Comparison of ENCODE assay signal across 9 cellular contexts in the genomic region with DNA sequence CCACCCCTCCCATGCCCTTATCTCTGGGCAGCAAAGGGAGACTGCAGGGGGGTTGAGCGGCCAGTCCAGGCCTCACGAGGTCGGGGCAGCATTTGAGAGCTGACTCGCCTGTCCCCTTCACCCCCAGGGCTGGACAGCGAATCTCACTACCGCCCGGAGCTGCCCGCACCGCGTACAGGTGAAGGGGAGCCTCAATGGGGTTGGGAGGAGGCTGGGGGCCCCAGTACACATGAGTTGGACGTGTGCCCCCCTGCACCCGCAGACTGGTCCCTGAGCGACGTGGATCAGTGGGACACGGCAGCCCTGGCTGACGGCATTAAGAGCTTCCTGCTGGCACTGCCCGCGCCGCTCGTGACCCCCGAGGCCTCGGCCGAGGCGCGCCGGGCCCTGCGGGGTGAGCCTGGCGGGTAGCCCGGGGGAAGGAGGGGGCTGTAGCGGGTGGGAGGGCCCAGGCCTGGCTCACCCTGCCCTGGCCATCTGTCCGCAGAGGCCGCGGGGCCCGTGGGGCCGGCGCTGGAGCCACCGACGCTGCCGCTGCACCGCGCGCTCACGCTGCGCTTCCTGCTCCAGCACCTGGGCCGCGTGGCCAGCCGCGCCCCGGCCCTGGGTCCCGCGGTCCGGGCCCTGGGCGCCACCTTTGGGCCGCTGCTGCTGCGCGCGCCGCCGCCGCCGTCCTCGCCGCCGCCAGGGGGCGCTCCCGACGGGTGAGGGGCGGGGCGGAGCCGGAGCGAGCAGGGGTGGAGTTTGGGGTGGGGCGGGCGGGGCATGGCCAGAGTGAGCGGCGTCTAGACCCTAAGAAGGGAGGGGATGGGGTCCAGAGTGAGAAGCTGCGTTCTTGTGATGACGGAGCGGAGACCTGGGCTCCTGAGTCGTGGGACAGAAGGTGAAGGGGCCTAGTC. TPM values are rescaled to one million over a fixed set of nuclear protein-coding genes. Genes with fewer than 3 reads are reported as not detected.
DNase-seq lines count a peak whose midpoint lies in the region; ATAC-seq, FAIRE-seq and TF ChIP-seq lines count a peak whose summit lies in the region.
"Had no signal": no experiment of that assay in that cellular context is flagged by ENCODE, and none has a peak within 500 bp of the region (broad histone marks: within the 10 kb centered on the region; RNA-seq: fewer than 3 reads in every experiment).

No MANE protein-coding gene starts in this region.

- peak; percentile 87 for DNase-seq in DMS53 (lab: John Stamatoyannopoulos, UW)
- no peak for DNase-seq in DMS53 treated with DMSO at 0.1 percent for 48 hours (lab: John Stamatoyannopoulos, UW; ENCODE audit: unreplicated experiment)
- peak; percentile 86 for DNase-seq in NCI-H2196 (lab: John Stamatoyannopoulos, UW; ENCODE audit: unreplicated experiment)
- DNase-seq in activated CD8-positive, alpha-beta memory T cell treated with anti-CD3 and anti-CD28 coated beads, Interleukin-2, amount 50 U/mL, for 4 hours: peak; percentile 82
- peak; percentile 45 for DNase-seq in endothelial cell of umbilical vein (ENCODE audit: low read depth, low spot score)
- DNase-seq in myocyte (ENCODE audit: low read depth): peak; percentile 60
- peak; percentile 40 to 70 for DNase-seq in stimulated activated CD8-positive, alpha-beta memory T cell treated with anti-CD3 and anti-CD28 coated beads, Interleukin-7, amount 100 ng/mL, for 4 hours (ENCODE audit: low read depth in 2 of 2)

- peaks cover 14% of the 10 kb centered on the region for H3K4me1 ChIP-seq in endothelial cell of umbilical vein (ENCODE audit: control insufficient read depth, extremely low read depth, insufficient read depth, low read length)

- POLR2A ChIA-PET in endothelial cell of umbilical vein (lab: Charles Lee): no interaction called here

- dilution Hi-C loops in endothelial cell of umbilical vein (cut with MboI; ENCODE audit: extremely low pct_ligation_motif_present, low sequenced_read_pairs): no loop called here

- TF ChIP-seq POLR2A in endothelial cell of umbilical vein (IDR thresholded peaks at IDR 0.05; ENCODE audit: low read depth, low read length): peak; percentile 21

- no peaks in the 10 kb centered on the region for H3K79me2 ChIP-seq in endothelial cell of umbilical vein (ENCODE audit: control insufficient read depth, insufficient read depth, low read length)

- no TSS peak for BruUV-seq in endothelial cell of umbilical vein (replicated peaks; lab: Mats Ljungman, UMichigan)

- no peaks in the 10 kb centered on the region for H3K9me3 ChIP-seq in endothelial cell of umbilical vein (replicated peaks; ENCODE audit: control insufficient read depth, insufficient read depth, low read length)

- peak; percentile 65 for ATAC-seq in HG02610 (IDR thresholded peaks at IDR 0.05; ENCODE audit: unreplicated experiment)

- peak; percentile 35 to 36 for TF ChIP-seq CTCF in endothelial cell of umbilical vein (IDR thresholded peaks at IDR 0.05; ENCODE audit: extremely low read depth in 1 of 2, insufficient read depth in 1 of 2, low read depth in 1 of 2, low read length in 2 of 2)

- H2AFZ ChIP-seq in endothelial cell of umbilical vein (ENCODE audit: low read depth, low read length): peak overlapping the region; percentile 49

- no peaks in the 10 kb centered on the region for H3K9me1 ChIP-seq in endothelial cell of umbilical vein (replicated peaks; ENCODE audit: control insufficient read depth, extremely low read depth, insufficient read depth, low read length)

- CTCF ChIA-PET in endothelial cell of umbilical vein (lab: Charles Lee): interaction anchor here (0.8 to 2.5 kb wide), 8 partner anchors 10 to 228 kb away, joined by 3 to 25 read pairs (median 4); no protein-coding TSS in a partner anchor

- peak overlapping the region in 1 of 3 experiments; percentile 21 for H3K4me3 ChIP-seq in endothelial cell of umbilical vein (replicated peaks in 1 of 3; ENCODE audit: insufficient read depth in 1 of 3, low read depth in 1 of 3, low read length in 3 of 3)

- intact Hi-C loops in endothelial cell of umbilical vein (cut with micrococcal nuclease): no loop called here

- H3K27ac ChIP-seq in endothelial cell of umbilical vein (ENCODE audit: insufficient read depth, low read depth, low read length): no peak overlapping the region

- H3K36me3 ChIP-seq in endothelial cell of umbilical vein (ENCODE audit: control insufficient read depth in 2 of 2, extremely low read depth in 1 of 2, insufficient read depth in 2 of 2, low read length in 2 of 2): peaks cover 0 to 28% of the 10 kb centered on the region in 2 experiments

- peak; percentile 42 for FAIRE-seq in endothelial cell of umbilical vein (lab: Jason Lieb, UNC)
- FAIRE-seq: A204.1 had no signal

- H3K27me3 ChIP-seq in endothelial cell of umbilical vein (ENCODE audit: control insufficient read depth in 2 of 2, insufficient read depth in 2 of 2, low read length in 2 of 2): no peaks in the 10 kb centered on the region

- H3K4me2 ChIP-seq in endothelial cell of umbilical vein (ENCODE audit: insufficient read depth, low read length): peak overlapping the region; percentile 51

- H4K20me1 ChIP-seq in endothelial cell of umbilical vein (replicated peaks; ENCODE audit: control insufficient read depth, extremely low read depth, insufficient read depth, low read length): no peaks in the 10 kb centered on the region

- no peak overlapping the region for H3K9ac ChIP-seq in endothelial cell of umbilical vein (replicated peaks; ENCODE audit: extremely low read depth, insufficient read depth, low read length)

TF ChIP-seq in endothelial cell of umbilical vein, 7 proteins besides CTCF, POLR2A, EP300 and RAD21:
- TF ChIP-seq GATA2 (IDR thresholded peaks at IDR 0.05; ENCODE audit: insufficient read depth, insufficient read length, low read depth, low read length): no peak
- TF ChIP-seq JUN (IDR thresholded peaks at IDR 0.05; ENCODE audit: borderline replicate concordance, insufficient read depth, insufficient read length, low read depth): no peak
- TF ChIP-seq, protein P1, sequence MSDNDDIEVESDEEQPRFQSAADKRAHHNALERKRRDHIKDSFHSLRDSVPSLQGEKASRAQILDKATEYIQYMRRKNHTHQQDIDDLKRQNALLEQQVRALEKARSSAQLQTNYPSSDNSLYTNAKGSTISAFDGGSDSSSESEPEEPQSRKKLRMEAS (IDR thresholded peaks at IDR 0.05; ENCODE audit: insufficient read depth, insufficient read length): no peak
- TF ChIP-seq FOS (IDR thresholded peaks at IDR 0.05; ENCODE audit: borderline replicate concordance, insufficient read depth, low read length): no peak
- no peak for TF ChIP-seq POLR2AphosphoS5 (IDR thresholded peaks at IDR 0.05; ENCODE audit: insufficient read depth, low read depth, low read length)
- no peak for TF ChIP-seq EZH2 (IDR thresholded peaks at IDR 0.05; ENCODE audit: borderline replicate concordance, low read depth, low read length, severe bottlenecking)
- no peak for TF ChIP-seq MYC (IDR thresholded peaks at IDR 0.05; ENCODE audit: low read depth, low read length)

RNA-seq across cellular contexts. Expression of a gene that starts 8.1 kb away (rescaled TPM):
- 14.4 and 15.2 TPM in 2 replicates for total RNA-seq in endothelial cell of umbilical vein
- polyA plus RNA-seq in endothelial cell of umbilical vein: 7.5 and 8.1 TPM in 2 replicates
- 4.4 and 5.8 TPM in 2 replicates for polyA plus RNA-seq in endothelial cell of umbilical vein (2011; cell fraction: cytosol; rRNA removed)
- polyA plus RNA-seq in endothelial cell of umbilical vein (2011; cell fraction: nucleus; rRNA removed): 13.3 and 13.5 TPM in 2 replicates
- polyA plus RNA-seq in endothelial cell of umbilical vein (2012): 7.9 and 10.4 TPM in 2 replicates
- polyA minus RNA-seq in endothelial cell of umbilical vein: 3.2 TPM in 1 of 2 replicates, not detected in the other
- polyA minus RNA-seq in endothelial cell of umbilical vein (2011; cell fraction: cytosol; rRNA and poly(A)+ RNA removed): 17.9 TPM
- 5.6 and 6.2 TPM in 2 replicates for polyA minus RNA-seq in endothelial cell of umbilical vein (2011; cell fraction: nucleus; rRNA and poly(A)+ RNA removed)
- 48.4 and 50.5 TPM in 2 replicates for total RNA-seq in myocyte
- polyA plus RNA-seq in myocyte (2012): 63.5 TPM

RNA-seq across cellular contexts. Expression of a gene that starts 12.6 kb away (rescaled TPM):
- total RNA-seq in endothelial cell of umbilical vein (0.74 and 1.1 TPM in 2 replicates), myocyte (0.73 and 6.5 TPM in 2 replicates)
- 1.6 and 2.1 TPM in 2 replicates for polyA plus RNA-seq in endothelial cell of umbilical vein
- 1.1 and 1.6 TPM in 2 replicates for polyA plus RNA-seq in endothelial cell of umbilical vein (2011; cell fraction: cytosol; rRNA removed)
- 1.2 TPM in 1 of 2 replicates, not detected in the other for polyA plus RNA-seq in endothelial cell of umbilical vein (2011; cell fraction: nucleus; rRNA removed)
- polyA plus RNA-seq in endothelial cell of umbilical vein (2012): 0.38 and 0.96 TPM in 2 replicates
- 0.45 TPM in 1 of 2 replicates, not detected in the other for polyA minus RNA-seq in endothelial cell of umbilical vein
- 135 TPM for polyA minus RNA-seq in endothelial cell of umbilical vein (2011; cell fraction: cytosol; rRNA and poly(A)+ RNA removed)
- not detected in 2 replicates for polyA minus RNA-seq in endothelial cell of umbilical vein (2011; cell fraction: nucleus; rRNA and poly(A)+ RNA removed)
- 0.57 TPM for polyA plus RNA-seq in myocyte (2012)

RNA-seq across cellular contexts. Expression of a gene that starts 32.0 kb away (rescaled TPM):
- total RNA-seq in endothelial cell of umbilical vein (13.8 and 16.1 TPM in 2 replicates), myocyte (52.1 and 68.6 TPM in 2 replicates)
- 27.6 and 38.4 TPM in 2 replicates for polyA plus RNA-seq in endothelial cell of umbilical vein
- polyA plus RNA-seq in endothelial cell of umbilical vein (2011; cell fraction: cytosol; rRNA removed): 20.1 and 23.8 TPM in 2 replicates
- polyA plus RNA-seq in endothelial cell of umbilical vein (2011; cell fraction: nucleus; rRNA removed): 5.5 and 6.3 TPM in 2 replicates
- 17.1 and 19.8 TPM in 2 replicates for polyA plus RNA-seq in endothelial cell of umbilical vein (2012)
- polyA minus RNA-seq in endothelial cell of umbilical vein: 19.3 and 22.4 TPM in 2 replicates
- 16.1 TPM for polyA minus RNA-seq in endothelial cell of umbilical vein (2011; cell fraction: cytosol; rRNA and poly(A)+ RNA removed)
- 3.3 and 3.4 TPM in 2 replicates for polyA minus RNA-seq in endothelial cell of umbilical vein (2011; cell fraction: nucleus; rRNA and poly(A)+ RNA removed)
- polyA plus RNA-seq in myocyte (2012): 19.8 TPM

RNA-seq across cellular contexts. Expression of a gene that starts 42.8 kb away (rescaled TPM):
- total RNA-seq in endothelial cell of umbilical vein: 0.88 and 1.9 TPM in 2 replicates
- 0.86 and 0.90 TPM in 2 replicates for polyA plus RNA-seq in endothelial cell of umbilical vein
- polyA plus RNA-seq in endothelial cell of umbilical vein (2011; cell fraction: cytosol; rRNA removed): 0.74 and 1.0 TPM in 2 replicates
- 0.50 and 0.71 TPM in 2 replicates for polyA plus RNA-seq in endothelial cell of umbilical vein (2011; cell fraction: nucleus; rRNA removed)
- 1.1 and 2.1 TPM in 2 replicates for polyA plus RNA-seq in endothelial cell of umbilical vein (2012)
- 0.34 and 6.7 TPM in 2 replicates for polyA minus RNA-seq in endothelial cell of umbilical vein
- 1.9 TPM for polyA minus RNA-seq in endothelial cell of umbilical vein (2011; cell fraction: cytosol; rRNA and poly(A)+ RNA removed)
- 0.63 TPM in 2 replicates for polyA minus RNA-seq in endothelial cell of umbilical vein (2011; cell fraction: nucleus; rRNA and poly(A)+ RNA removed)
- total RNA-seq in myocyte: 2.7 and 3.4 TPM in 2 replicates
- polyA plus RNA-seq in myocyte (2012): 4.3 TPM
